In the genomic region with DNA sequence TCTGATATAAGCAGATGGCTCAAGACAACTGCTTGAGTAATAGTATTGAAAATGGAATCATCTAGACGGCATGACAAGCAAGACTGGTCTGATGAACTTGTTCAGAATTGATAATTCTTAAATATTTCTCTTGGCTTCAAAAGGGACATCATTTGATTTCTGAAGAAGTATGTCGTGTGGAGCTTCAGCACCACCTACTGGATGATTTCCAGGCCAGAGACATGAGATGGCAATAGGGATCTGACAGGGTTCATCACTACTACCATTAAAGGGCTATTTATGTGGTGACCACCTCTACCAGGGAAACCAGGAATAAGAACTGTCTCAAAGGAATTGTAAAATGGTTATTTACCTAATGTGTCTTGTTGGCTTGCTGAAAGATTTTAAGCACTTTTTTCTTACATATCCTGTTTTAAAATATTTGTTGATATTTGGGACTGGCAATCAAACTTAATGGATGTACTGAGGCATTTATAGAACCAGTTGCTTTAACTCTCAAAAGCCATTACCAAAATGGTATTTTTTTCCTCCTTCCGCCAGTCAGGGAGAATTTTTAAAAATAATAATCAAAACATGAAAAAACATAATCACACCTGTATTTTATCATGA, we compare ENCODE assay signal across 7 cellular contexts.
A peak's percentile ranks its signal among the peaks of the same experiment; 100 is the strongest.
DNase-seq lines count a peak whose midpoint lies in the region; ATAC-seq and TF ChIP-seq lines count a peak whose summit lies in the region.

No MANE protein-coding gene starts in this region.

- H3K36me3 ChIP-seq in cardiac muscle cell = peaks cover 11% of the 10 kb centered on the region

- CTCF ChIA-PET in activated naive CD4-positive, alpha-beta T cell treated with anti-CD3 and anti-CD28 coated beads, Interleukin-2, amount 10 ng/mL, durations not matched to agents 7 days and 5 days (lab: Charles Lee) = no interaction called here

- no peak for ATAC-seq in GM19463 (IDR thresholded peaks at IDR 0.05; ENCODE audit: unreplicated experiment)

- H3K4me1 ChIP-seq in cardiac muscle cell (ENCODE audit: low read depth) = no peaks in the 10 kb centered on the region

- H3K27me3 Mint-ChIP-seq in activated naive CD4-positive, alpha-beta T cell treated with anti-CD3 and anti-CD28 coated beads, Interleukin-2, amount 10 ng/mL, durations not matched to agents 7 days and 5 days = peaks cover 4% of the 10 kb centered on the region

- H3K9me3 ChIP-seq in cardiac muscle cell (ENCODE audit: low read depth) = no peaks in the 10 kb centered on the region

- no peaks in the 10 kb centered on the region for H3K27me3 ChIP-seq in cardiac muscle cell

- peak; percentile 73 for TF ChIP-seq CTCF in GM12864 (IDR thresholded peaks at IDR 0.05; ENCODE audit: low read depth, low read length, missing control alignments)
- TF ChIP-seq CTCF in cardiac muscle cell (IDR thresholded peaks at IDR 0.05; ENCODE audit: low read depth, low read length) = peak; percentile 69

- no peak overlapping the region for H3K27ac Mint-ChIP-seq in activated naive CD4-positive, alpha-beta T cell treated with anti-CD3 and anti-CD28 coated beads, Interleukin-2, amount 10 ng/mL, durations not matched to agents 7 days and 5 days

- H3K4me3 ChIP-seq in GM12864 (ENCODE audit: low read depth, low read length) (no peak overlapping the region), cardiac muscle cell (no peak overlapping the region)

- H3K4me1 Mint-ChIP-seq in activated naive CD4-positive, alpha-beta T cell treated with anti-CD3 and anti-CD28 coated beads, Interleukin-2, amount 10 ng/mL, durations not matched to agents 7 days and 5 days = no peaks in the 10 kb centered on the region

- DNase-seq in GM12864 (ENCODE audit: low read depth) = peak; percentile 36
- peak; percentile 27 for DNase-seq in HuH-7 (ENCODE audit: low spot score)
- peak; percentile 36 for DNase-seq in SHP77 treated with DMSO at 0.1 percent for 48 hours (lab: John Stamatoyannopoulos, UW)
- peak; percentile 64 for DNase-seq in activated naive CD4-positive, alpha-beta T cell treated with anti-CD3 and anti-CD28 coated beads, Interleukin-2, amount 10 ng/mL, durations not matched to agents 7 days and 5 days
- peak; percentile 66 to 82 for DNase-seq in cardiac muscle cell (ENCODE audit: low read depth in 1 of 2, low spot score in 1 of 2)
- peak; percentile 72 for DNase-seq in putamen (ENCODE audit: low spot score)

- no peaks in the 10 kb centered on the region for H3K36me3 Mint-ChIP-seq in activated naive CD4-positive, alpha-beta T cell treated with anti-CD3 and anti-CD28 coated beads, Interleukin-2, amount 10 ng/mL, durations not matched to agents 7 days and 5 days

- H3K4me3 Mint-ChIP-seq in activated naive CD4-positive, alpha-beta T cell treated with anti-CD3 and anti-CD28 coated beads, Interleukin-2, amount 10 ng/mL, durations not matched to agents 7 days and 5 days = no peak overlapping the region

- H3K9me3 Mint-ChIP-seq in activated naive CD4-positive, alpha-beta T cell treated with anti-CD3 and anti-CD28 coated beads, Interleukin-2, amount 10 ng/mL, durations not matched to agents 7 days and 5 days = no peaks in the 10 kb centered on the region

- H3K27ac ChIP-seq in cardiac muscle cell = no peak overlapping the region
